In genomic region chr13:40060318-40061007, GRCh38 we compare ENCODE assay signal across 8 cellular contexts.
A peak's percentile ranks its signal among the peaks of the same experiment; 100 is the strongest.
DNase-seq lines count a peak whose midpoint lies in the region; ATAC-seq and TF ChIP-seq lines count a peak whose summit lies in the region.

No MANE protein-coding gene starts in this region.

- peak; percentile 69 for DNase-seq in activated CD8-positive, alpha-beta memory T cell treated with anti-CD3 and anti-CD28 coated beads, Interleukin-2, amount 50 U/mL, for 48 hours
- DNase-seq in activated CD8-positive, alpha-beta memory T cell treated with anti-CD3 and anti-CD28 coated beads, Interleukin-2, amount 10 ng/mL, durations not matched to agents 7 days and 5 days: no peak
- peak; percentile 60 to 94 for DNase-seq in NCI-H446 (lab: John Stamatoyannopoulos, UW)
- peak; percentile 99 for DNase-seq in fibroblast of mammary gland (ENCODE audit: low read depth)
- DNase-seq in stimulated activated CD4-positive, alpha-beta T cell treated with anti-CD3 and anti-CD28 coated beads, Interleukin-4, amount 100 ng/mL, for 48 hours (ENCODE audit: low read depth in 2 of 2): peak; percentile 27 to 68
- DNase-seq in effector CD4-positive, alpha-beta T cell: no peak
- no peak for DNase-seq in NOMO-1 (lab: John Stamatoyannopoulos, UW; ENCODE audit: unreplicated experiment in 2 of 2)

- no peaks in the 10 kb centered on the region for H3K9me3 Mint-ChIP-seq in activated CD8-positive, alpha-beta memory T cell treated with anti-CD3 and anti-CD28 coated beads, Interleukin-2, amount 10 ng/mL, durations not matched to agents 7 days and 5 days (ENCODE audit: low read depth)

- H3K4me3 Mint-ChIP-seq in activated CD8-positive, alpha-beta memory T cell treated with anti-CD3 and anti-CD28 coated beads, Interleukin-2, amount 10 ng/mL, durations not matched to agents 7 days and 5 days: no peak overlapping the region

- no peak overlapping the region for H3K4me3 ChIP-seq in fibroblast of mammary gland (ENCODE audit: control insufficient read depth, low read depth, low read length)

- peaks cover 16% of the 10 kb centered on the region for H3K4me1 Mint-ChIP-seq in activated CD8-positive, alpha-beta memory T cell treated with anti-CD3 and anti-CD28 coated beads, Interleukin-2, amount 10 ng/mL, durations not matched to agents 7 days and 5 days

- H3K27ac Mint-ChIP-seq in activated CD8-positive, alpha-beta memory T cell treated with anti-CD3 and anti-CD28 coated beads, Interleukin-2, amount 10 ng/mL, durations not matched to agents 7 days and 5 days: no peak overlapping the region

- ATAC-seq in activated CD8-positive, alpha-beta memory T cell treated with anti-CD3 and anti-CD28 coated beads, Interleukin-2, amount 10 ng/mL, durations not matched to agents 7 days and 5 days: no peak
- peak; percentile 85 for ATAC-seq in HG02798 (IDR thresholded peaks at IDR 0.05; ENCODE audit: poor library complexity, unreplicated experiment)

- TF ChIP-seq CTCF in fibroblast of mammary gland (conservative IDR thresholded peaks at IDR 0.05; ENCODE audit: control insufficient read depth, insufficient read depth, low read depth, low read length): no peak

- H3K36me3 Mint-ChIP-seq in activated CD8-positive, alpha-beta memory T cell treated with anti-CD3 and anti-CD28 coated beads, Interleukin-2, amount 10 ng/mL, durations not matched to agents 7 days and 5 days: no peaks in the 10 kb centered on the region

- CTCF ChIA-PET in activated CD8-positive, alpha-beta memory T cell treated with anti-CD3 and anti-CD28 coated beads, Interleukin-2, amount 10 ng/mL, durations not matched to agents 7 days and 5 days (lab: Charles Lee): interaction anchor here (1.5 to 2.5 kb wide), 2 partner anchors 9 to 622 kb away, joined by 5 to 8 read pairs; no protein-coding TSS in a partner anchor

- H3K27me3 Mint-ChIP-seq in activated CD8-positive, alpha-beta memory T cell treated with anti-CD3 and anti-CD28 coated beads, Interleukin-2, amount 10 ng/mL, durations not matched to agents 7 days and 5 days: no peaks in the 10 kb centered on the region

Comparison
In these comparisons a context has a peak if more than half of its experiments do, and no peak if none do; other contexts are left out.
1. DNase-seq: peak in activated CD8-positive, alpha-beta memory T cell treated with anti-CD3 and anti-CD28 coated beads, Interleukin-2, amount 50 U/mL, for 48 hours (single experiment), NCI-H446 (2 of 2), fibroblast of mammary gland (single experiment) and stimulated activated CD4-positive, alpha-beta T cell treated with anti-CD3 and anti-CD28 coated beads, Interleukin-4, amount 100 ng/mL, for 48 hours (2 of 2); none in activated CD8-positive, alpha-beta memory T cell treated with anti-CD3 and anti-CD28 coated beads, Interleukin-2, amount 10 ng/mL, durations not matched to agents 7 days and 5 days (single experiment), effector CD4-positive, alpha-beta T cell (single experiment) and NOMO-1 (0 of 2).